In genomic region chr10:11017575-11018425, GRCh38 we compare ENCODE assay signal across 8 cellular contexts. TPM values are rescaled to one million over a fixed set of nuclear protein-coding genes. Genes with fewer than 3 reads are reported as not detected.
DNase-seq lines count a peak whose midpoint lies in the region; ATAC-seq, FAIRE-seq and TF ChIP-seq lines count a peak whose summit lies in the region.

Gene CELF2 (plus strand): TSS chr10:11017872. CDS start chr10:11018090, 218 bp downstream.

- H3K4me3 Mint-ChIP-seq in activated T-helper 17 cell treated with anti-CD3 and anti-CD28 coated beads, Interleukin-2, amount 50 U/mL, for 72 hours = peak within 1 kb of the TSS; percentile 79
- H3K4me3 Mint-ChIP-seq in neural crest cell = peak within 1 kb of the TSS; percentile 88

- TF ChIP-seq CTCF in foreskin keratinocyte (conservative IDR thresholded peaks at IDR 0.05) (no peak), neural crest cell (conservative IDR thresholded peaks at IDR 0.05) (no peak), thoracic aorta (IDR thresholded peaks at IDR 0.05) (no peak)

- no peaks in the 10 kb centered on the region for H3K36me3 ChIP-seq in thoracic aorta

- H3K4me1 ChIP-seq in foreskin keratinocyte (no peaks in the 10 kb centered on the region), thoracic aorta (ENCODE audit: control insufficient read depth in 1 of 2, low read depth in 2 of 2) (peaks cover 0 to 13% of the 10 kb centered on the region in 2 donors)

- peaks cover 62% of the 10 kb centered on the region for H3K27me3 Mint-ChIP-seq in activated T-helper 17 cell treated with anti-CD3 and anti-CD28 coated beads, Interleukin-2, amount 50 U/mL, for 72 hours
- H3K27me3 Mint-ChIP-seq in neural crest cell (ENCODE audit: low read depth) = peaks cover 26% of the 10 kb centered on the region

- peak; percentile 50 for ATAC-seq in GM18499 (IDR thresholded peaks at IDR 0.05; ENCODE audit: insufficient read depth, unreplicated experiment)
- peak; percentile 79 for ATAC-seq in HG02610 (IDR thresholded peaks at IDR 0.05; ENCODE audit: unreplicated experiment)
- ATAC-seq in activated T-helper 17 cell treated with anti-CD3 and anti-CD28 coated beads, Interleukin-2, amount 50 U/mL, for 72 hours (replicated peaks) = peak; percentile 64
- ATAC-seq in foreskin keratinocyte = peak; percentile 90
- peak; percentile 14 for ATAC-seq in thoracic aorta (ENCODE audit: insufficient number of reproducible peaks, low FRiP score, low read depth)

- H3K27ac ChIP-seq in foreskin keratinocyte (peak within 1 kb of the TSS; percentile 57), thoracic aorta (peak within 1 kb of the TSS; percentile 74 to 78)

- DNase-seq in NCI-H2171 treated with DMSO at 0.1 percent for 48 hours (lab: John Stamatoyannopoulos, UW) (peak; percentile 2), foreskin keratinocyte (peak in 1 of 2 donors; percentile 20), neural crest cell (ENCODE audit: low read depth, low spot score) (peak; percentile 53), thoracic aorta (ENCODE audit: low spot score) (no peak), urothelium cell line (ENCODE audit: low spot score) (no peak)

- H3K9me3 ChIP-seq in thoracic aorta = no peaks in the 10 kb centered on the region

- no peaks in the 10 kb centered on the region for H3K27me3 ChIP-seq in foreskin keratinocyte
- H3K27me3 ChIP-seq in thoracic aorta (replicated peaks; ENCODE audit: insufficient read depth) = no peaks in the 10 kb centered on the region

- peak within 1 kb of the TSS; percentile 87 for H3K4me3 ChIP-seq in thoracic aorta

- FAIRE-seq in urothelium cell line (lab: Jason Lieb, UNC) = no peak

- H3K36me3 Mint-ChIP-seq in activated T-helper 17 cell treated with anti-CD3 and anti-CD28 coated beads, Interleukin-2, amount 50 U/mL, for 72 hours (ENCODE audit: low read depth) = peaks cover 13% of the 10 kb centered on the region
- no peaks in the 10 kb centered on the region for H3K36me3 Mint-ChIP-seq in neural crest cell (ENCODE audit: low read depth)

- H3K27ac Mint-ChIP-seq in activated T-helper 17 cell treated with anti-CD3 and anti-CD28 coated beads, Interleukin-2, amount 50 U/mL, for 72 hours = peak within 1 kb of the TSS; percentile 39
- peak within 1 kb of the TSS; percentile 94 for H3K27ac Mint-ChIP-seq in neural crest cell (ENCODE audit: unreplicated experiment)

- H3K9me3 Mint-ChIP-seq in activated T-helper 17 cell treated with anti-CD3 and anti-CD28 coated beads, Interleukin-2, amount 50 U/mL, for 72 hours = no peaks in the 10 kb centered on the region
- H3K9me3 Mint-ChIP-seq in neural crest cell = no peaks in the 10 kb centered on the region

- peaks cover 4% of the 10 kb centered on the region for H3K4me1 Mint-ChIP-seq in activated T-helper 17 cell treated with anti-CD3 and anti-CD28 coated beads, Interleukin-2, amount 50 U/mL, for 72 hours
- H3K4me1 Mint-ChIP-seq in neural crest cell = peaks cover 79% of the 10 kb centered on the region

RNA-seq across cellular contexts. Expression of gene CELF2, which starts in this region (rescaled TPM):
- 100 to 1,000 TPM; 139 to 146 TPM for total RNA-seq in activated T-helper 17 cell treated with anti-CD3 and anti-CD28 coated beads, Interleukin-2, amount 50 U/mL, for 72 hours
- total RNA-seq in foreskin keratinocyte = 10.8 and 11.1 TPM in 2 replicates
- 1.9 and 2.4 TPM in 2 replicates for polyA plus RNA-seq in foreskin keratinocyte
- 77.6 and 82.8 TPM in 2 replicates for total RNA-seq in neural crest cell
- total RNA-seq in thoracic aorta = 10 to 100 TPM; 69.0 to 73.5 TPM

Comparison
In these comparisons a context has a peak if more than half of its experiments do, and no peak if none do; other contexts are left out.
1. ATAC-seq: peak in every context shown above with its lines; median percentile 90 in foreskin keratinocyte; 79 in HG02610; 64 in activated T-helper 17 cell treated with anti-CD3 and anti-CD28 coated beads, Interleukin-2, amount 50 U/mL, for 72 hours; 50 in GM18499; 14 in thoracic aorta.
2. DNase-seq: peak in NCI-H2171 treated with DMSO at 0.1 percent for 48 hours (single experiment) and neural crest cell (single experiment); none in thoracic aorta (single experiment) and urothelium cell line (single experiment).